Comparison of ENCODE assay signal across 20 cellular contexts in genomic region chr17:63653018-63653417, GRCh38. TPM values are rescaled to one million over a fixed set of nuclear protein-coding genes. Genes with fewer than 3 reads are reported as not detected.
DNase-seq lines count a peak whose midpoint lies in the region; ATAC-seq, FAIRE-seq and TF ChIP-seq lines count a peak whose summit lies in the region.
"Had no signal": no experiment of that assay in that cellular context is flagged by ENCODE, and none has a peak within 500 bp of the region (broad histone marks: within the 10 kb centered on the region; RNA-seq: fewer than 3 reads in every experiment).

No MANE protein-coding gene starts in this region.

- DNase-seq in Right ventricle myocardium inferior (ENCODE audit: missing footprints) (no peak), right cardiac atrium (no peak), astrocyte (ENCODE audit: low read depth) (peak; percentile 10), iris pigment epithelial cell (ENCODE audit: low read depth) (peak; percentile 23), retinal pigment epithelial cell (ENCODE audit: low read depth) (peak; percentile 27), RWPE1 (ENCODE audit: low spot score) (no peak), H7 (no peak)
- DNase-seq: CD8-positive, alpha-beta memory T cell; DND-41; GDM1; HFFc6; KG1; NCI-H1436 treated with DMSO at 0.1 percent for 48 hours; NCI-H2029 treated with DMSO at 0.1 percent for 48 hours; NCI-H2171 treated with DMSO at 0.1 percent for 48 hours; NCI-H510A; NCI-H82 had no signal

- H3K27me3 Mint-ChIP-seq in astrocyte (ENCODE audit: low read depth, unreplicated experiment): no peaks in the 10 kb centered on the region
- H3K27me3 Mint-ChIP-seq: CD8-positive, alpha-beta memory T cell had no signal

- WGBS in right cardiac atrium: 27% methylated on average over 2 of the region's 2 CpGs

- H3K9me3 ChIP-seq in right cardiac atrium (ENCODE audit: control insufficient read depth, low read length) (no peaks in the 10 kb centered on the region), astrocyte (ENCODE audit: insufficient read depth, low read depth, low read length) (no peaks in the 10 kb centered on the region)
- H3K9me3 ChIP-seq: BLaER1 had no signal

- no peak overlapping the region for H3K4me3 Mint-ChIP-seq in astrocyte (ENCODE audit: unreplicated experiment)
- H3K4me3 Mint-ChIP-seq: CD8-positive, alpha-beta memory T cell; HFFc6 had no signal

- no peak overlapping the region for H3K9ac ChIP-seq in astrocyte (ENCODE audit: low read length)
- H3K9ac ChIP-seq: BLaER1 had no signal

- no peak for FAIRE-seq in astrocyte (lab: Jason Lieb, UNC)
- FAIRE-seq: GM12891 had no signal

- no peak overlapping the region for H3K4me2 ChIP-seq in astrocyte (ENCODE audit: low read length)
- H3K4me2 ChIP-seq: BLaER1 had no signal

- TF ChIP-seq CTCF in astrocyte (IDR thresholded peaks at IDR 0.05; ENCODE audit: insufficient read depth, low read depth, low read length) (no peak), retinal pigment epithelial cell (conservative IDR thresholded peaks at IDR 0.05; ENCODE audit: low read depth, low read length) (no peak), RWPE1 (conservative IDR thresholded peaks at IDR 0.05; ENCODE audit: low read depth) (no peak)

- no peaks in the 10 kb centered on the region for H3K79me2 ChIP-seq in astrocyte (ENCODE audit: insufficient read depth, low read length)

- ATAC-seq in Right ventricle myocardium inferior (peak; percentile 30), right cardiac atrium (no peak), HG02840 (IDR thresholded peaks at IDR 0.05; ENCODE audit: low FRiP score, unreplicated experiment) (no peak)

- H2AFZ ChIP-seq in astrocyte (ENCODE audit: low read depth, low read length): no peak overlapping the region

- peaks cover 14% of the 10 kb centered on the region for H3K36me3 Mint-ChIP-seq in astrocyte (ENCODE audit: low read depth, unreplicated experiment)

- H3K36me3 ChIP-seq in astrocyte (ENCODE audit: insufficient read depth, low read length) (peaks cover 10% of the 10 kb centered on the region), H7 (replicated peaks; ENCODE audit: control insufficient read depth, insufficient read depth, low read length) (peaks cover 3% of the 10 kb centered on the region)

- H3K27ac Mint-ChIP-seq in astrocyte (ENCODE audit: unreplicated experiment): no peak overlapping the region
- H3K27ac Mint-ChIP-seq: HFFc6 had no signal

- H4K20me1 ChIP-seq in astrocyte (ENCODE audit: insufficient read depth, low read length): peaks cover 10% of the 10 kb centered on the region

- intact Hi-C loops in Right ventricle myocardium inferior (cut with DNase I): no loop called here
- intact Hi-C loops in right cardiac atrium (cut with DNase I): no loop called here

- H3K4me1 ChIP-seq in right cardiac atrium (ENCODE audit: control insufficient read depth, insufficient read depth, low read length): peaks cover 3% of the 10 kb centered on the region
- H3K4me1 ChIP-seq in astrocyte (ENCODE audit: insufficient read depth, low read length): peaks cover 3% of the 10 kb centered on the region

- peaks cover 4% of the 10 kb centered on the region for H3K4me1 Mint-ChIP-seq in astrocyte (ENCODE audit: low read depth, unreplicated experiment)

- H3K27ac ChIP-seq in right cardiac atrium (ENCODE audit: low read length): no peak overlapping the region
- no peak overlapping the region for H3K27ac ChIP-seq in astrocyte (ENCODE audit: low read depth, low read length)
- no peak overlapping the region for H3K27ac ChIP-seq in RWPE1
- H3K27ac ChIP-seq: BLaER1 had no signal

- H3K9me3 Mint-ChIP-seq in astrocyte (ENCODE audit: unreplicated experiment): no peaks in the 10 kb centered on the region
- H3K9me3 Mint-ChIP-seq: CD8-positive, alpha-beta memory T cell; HFFc6 had no signal

- H3K4me3 ChIP-seq in right cardiac atrium (ENCODE audit: low read length) (no peak overlapping the region), astrocyte (ENCODE audit: insufficient read depth, low read depth, low read length) (no peak overlapping the region), retinal pigment epithelial cell (ENCODE audit: low read length) (no peak overlapping the region), H7 (ENCODE audit: insufficient read depth, low read depth, low read length) (no peak overlapping the region)
- H3K4me3 ChIP-seq: BLaER1 had no signal

- CTCF ChIA-PET in RWPE1 (lab: Yijun Ruan, JAX): no interaction called here

- H3K27me3 ChIP-seq in right cardiac atrium (ENCODE audit: control insufficient read depth, insufficient read depth) (no peaks in the 10 kb centered on the region), astrocyte (ENCODE audit: insufficient read depth, low read length) (no peaks in the 10 kb centered on the region), H7 (ENCODE audit: control insufficient read depth, insufficient read depth, low read length) (no peaks in the 10 kb centered on the region)
- H3K27me3 ChIP-seq: BLaER1 had no signal

- POLR2A ChIA-PET in RWPE1 (lab: Yijun Ruan, JAX; ENCODE audit: low non-redundant PET): no interaction called here

RNA-seq across cellular contexts. Expression of gene MAP3K3, which starts 30.8 kb away (rescaled TPM):
- total RNA-seq in Right ventricle myocardium inferior (38.4 TPM), right cardiac atrium (10 to 100 TPM; 47.1 to 51.0 (median 48.6) TPM), astrocyte (28.3 and 30.5 TPM in 2 replicates)
- 32.6 TPM for polyA plus RNA-seq in right cardiac atrium
- 37.6 and 38.2 TPM in 2 replicates for total RNA-seq in H7 (2014; rRNA removed; shearing (Covaris generic))

RNA-seq across cellular contexts. Expression of gene LIMD2, which starts 46.9 kb away (rescaled TPM):
- 3.4 TPM for total RNA-seq in Right ventricle myocardium inferior
- total RNA-seq in right cardiac atrium: 10 to 100 TPM in 1 of 4 donors, 1 to 10 TPM in 3; 7.9 to 13.8 (median 8.2) TPM
- 8.7 TPM for polyA plus RNA-seq in right cardiac atrium
- 54.8 and 55.0 TPM in 2 replicates for total RNA-seq in astrocyte
- total RNA-seq in H7 (2014; rRNA removed; shearing (Covaris generic)): 116 and 190 TPM in 2 replicates

RNA-seq across cellular contexts. Expression of gene TACO1, which starts 52.3 kb away (rescaled TPM):
- total RNA-seq in Right ventricle myocardium inferior (41.5 TPM), right cardiac atrium (10 to 100 TPM; 28.5 to 37.6 (median 34.5) TPM), astrocyte (18.9 and 19.5 TPM in 2 replicates)
- polyA plus RNA-seq in right cardiac atrium: 47.0 TPM
- 20.0 and 22.2 TPM in 2 replicates for total RNA-seq in H7 (2014; rRNA removed; shearing (Covaris generic))

Comparison
In these comparisons a context has a peak if more than half of its experiments do, and no peak if none do; other contexts are left out.
1. DNase-seq: peak in astrocyte (single experiment), iris pigment epithelial cell (single experiment) and retinal pigment epithelial cell (single experiment); none in Right ventricle myocardium inferior (single experiment), right cardiac atrium (0 of 3), RWPE1 (single experiment) and H7 (single experiment).